In genomic region chr11:64714664-64715063, GRCh38 we compare ENCODE assay signal across 27 cellular contexts. TPM values are rescaled to one million over a fixed set of nuclear protein-coding genes. Genes with fewer than 3 reads are reported as not detected.
DNase-seq lines count a peak whose midpoint lies in the region; ATAC-seq and TF ChIP-seq lines count a peak whose summit lies in the region.
"Had no signal": no experiment of that assay in that cellular context is flagged by ENCODE, and none has a peak within 500 bp of the region (broad histone marks: within the 10 kb centered on the region; RNA-seq: fewer than 3 reads in every experiment).

No MANE protein-coding gene starts in this region.

- peaks cover 16% of the 10 kb centered on the region for H3K4me1 Mint-ChIP-seq in activated T-cell treated with anti-CD3 and anti-CD28 coated beads, Interleukin-2, amount 50 U/mL, for 24 hours (ENCODE audit: low read depth)
- H3K4me1 Mint-ChIP-seq in activated T-helper 17 cell treated with anti-CD3 and anti-CD28 coated beads, Interleukin-2, amount 50 U/mL, for 72 hours = peaks cover 8% of the 10 kb centered on the region
- H3K4me1 Mint-ChIP-seq in natural killer cell treated with Interleukin-12 subunit alpha and Interleukin-12 subunit beta and Interleukin-15 and Interleukin-18, amount 100 ng/mL, for 72 hours (ENCODE audit: low read depth in 2 of 2) = peaks cover 15 to 17% of the 10 kb centered on the region in 2 donors

- no peak overlapping the region for H3K27ac ChIP-seq in heart left ventricle
- H3K27ac ChIP-seq: ascending aorta, cardiac muscle cell, epithelial cell of prostate, KMS-11 had no signal

- intact Hi-C loops in heart left ventricle (cut with DNase I) = no loop called here

- H3K9me3 Mint-ChIP-seq in activated T-cell treated with anti-CD3 and anti-CD28 coated beads, Interleukin-2, amount 50 U/mL, for 24 hours = no peaks in the 10 kb centered on the region
- no peaks in the 10 kb centered on the region for H3K9me3 Mint-ChIP-seq in activated T-helper 17 cell treated with anti-CD3 and anti-CD28 coated beads, Interleukin-2, amount 50 U/mL, for 72 hours
- no peaks in the 10 kb centered on the region for H3K9me3 Mint-ChIP-seq in natural killer cell treated with Interleukin-12 subunit alpha and Interleukin-12 subunit beta and Interleukin-15 and Interleukin-18, amount 100 ng/mL, for 72 hours
- H3K9me3 Mint-ChIP-seq: activated naive CD4-positive, alpha-beta T cell treated with anti-CD3 and anti-CD28 coated beads, Interleukin-2, amount 50 U/mL, for 72 hours; activated T-helper 2 cell treated with anti-CD3 and anti-CD28 coated beads, Interferon-gamma antibody, Interleukin-2, Interleukin-4, amounts not matched to agents 10 μg/mL and 5 μg/mL and 100 μg/mL, durations not matched to agents 14 hours and 24 hours and 36 hours had no signal

- H3K36me3 ChIP-seq in heart left ventricle = no peaks in the 10 kb centered on the region
- H3K36me3 ChIP-seq: ascending aorta, cardiac muscle cell had no signal

- H3K27me3 Mint-ChIP-seq in activated T-cell treated with anti-CD3 and anti-CD28 coated beads, Interleukin-2, amount 50 U/mL, for 24 hours = peaks cover 78% of the 10 kb centered on the region
- H3K27me3 Mint-ChIP-seq in activated T-helper 17 cell treated with anti-CD3 and anti-CD28 coated beads, Interleukin-2, amount 50 U/mL, for 72 hours = peaks cover 67% of the 10 kb centered on the region
- peaks cover 51 to 54% of the 10 kb centered on the region in 2 donors for H3K27me3 Mint-ChIP-seq in natural killer cell treated with Interleukin-12 subunit alpha and Interleukin-12 subunit beta and Interleukin-15 and Interleukin-18, amount 100 ng/mL, for 72 hours

- no peaks in the 10 kb centered on the region for H3K9me3 ChIP-seq in heart left ventricle
- H3K9me3 ChIP-seq: ascending aorta had no signal

- peaks cover 0 to 22% (median 0%) of the 10 kb centered on the region in 12 donors for H3K4me1 ChIP-seq in heart left ventricle

- no peaks in the 10 kb centered on the region for H3K36me3 Mint-ChIP-seq in activated T-cell treated with anti-CD3 and anti-CD28 coated beads, Interleukin-2, amount 50 U/mL, for 24 hours (ENCODE audit: low read depth)
- H3K36me3 Mint-ChIP-seq in activated T-helper 17 cell treated with anti-CD3 and anti-CD28 coated beads, Interleukin-2, amount 50 U/mL, for 72 hours (ENCODE audit: low read depth) = no peaks in the 10 kb centered on the region
- no peaks in the 10 kb centered on the region for H3K36me3 Mint-ChIP-seq in natural killer cell treated with Interleukin-12 subunit alpha and Interleukin-12 subunit beta and Interleukin-15 and Interleukin-18, amount 100 ng/mL, for 72 hours

- H3K27ac Mint-ChIP-seq in activated T-cell treated with anti-CD3 and anti-CD28 coated beads, Interleukin-2, amount 50 U/mL, for 24 hours = peak overlapping the region; percentile 7
- H3K27ac Mint-ChIP-seq in activated T-helper 17 cell treated with anti-CD3 and anti-CD28 coated beads, Interleukin-2, amount 50 U/mL, for 72 hours = no peak overlapping the region
- H3K27ac Mint-ChIP-seq in natural killer cell treated with Interleukin-12 subunit alpha and Interleukin-12 subunit beta and Interleukin-15 and Interleukin-18, amount 100 ng/mL, for 72 hours = no peak overlapping the region
- H3K27ac Mint-ChIP-seq: activated naive CD4-positive, alpha-beta T cell treated with anti-CD3 and anti-CD28 coated beads, Interleukin-2, amount 50 U/mL, for 72 hours; activated T-helper 2 cell treated with anti-CD3 and anti-CD28 coated beads, Interferon-gamma antibody, Interleukin-2, Interleukin-4, amounts not matched to agents 10 μg/mL and 5 μg/mL and 100 μg/mL, durations not matched to agents 14 hours and 24 hours and 36 hours had no signal

- no peak for TF ChIP-seq POLR2A in heart left ventricle (IDR thresholded peaks at IDR 0.05)

- no peak for ATAC-seq in activated T-helper 17 cell treated with anti-CD3 and anti-CD28 coated beads, Interleukin-2, amount 50 U/mL, for 72 hours (replicated peaks)
- no peak for ATAC-seq in natural killer cell treated with Interleukin-12 subunit alpha and Interleukin-12 subunit beta and Interleukin-15 and Interleukin-18, amount 100 ng/mL, for 72 hours
- ATAC-seq in heart left ventricle = no peak
- ATAC-seq: activated CD4-positive, CD25-positive, alpha-beta regulatory T cell treated with anti-CD3 and anti-CD28 coated beads, Interleukin-2, amount 50 U/mL, for 24 hours; activated naive CD4-positive, alpha-beta T cell treated with anti-CD3 and anti-CD28 coated beads, Interleukin-2, amount 50 U/mL, for 72 hours; PC-3 had no signal

- H3K4me3 ChIP-seq in heart left ventricle = no peak overlapping the region
- H3K4me3 ChIP-seq: ascending aorta, cardiac muscle cell had no signal

- 53 to 59% (median 58%) methylated on average over 5 of the region's 5 CpGs for WGBS in heart left ventricle, 4 donors

- no peak overlapping the region for H3K4me3 Mint-ChIP-seq in activated T-cell treated with anti-CD3 and anti-CD28 coated beads, Interleukin-2, amount 50 U/mL, for 24 hours
- H3K4me3 Mint-ChIP-seq in activated T-helper 17 cell treated with anti-CD3 and anti-CD28 coated beads, Interleukin-2, amount 50 U/mL, for 72 hours = peak overlapping the region; percentile 45
- H3K4me3 Mint-ChIP-seq in natural killer cell treated with Interleukin-12 subunit alpha and Interleukin-12 subunit beta and Interleukin-15 and Interleukin-18, amount 100 ng/mL, for 72 hours = peak overlapping the region; percentile 18

- TF ChIP-seq CTCF in heart left ventricle (IDR thresholded peaks at IDR 0.05) = no peak

- peaks cover 44 to 98% (median 86%) of the 10 kb centered on the region in 9 donors for H3K27me3 ChIP-seq in heart left ventricle

- no peak for DNase-seq in activated T-cell treated with anti-CD3 and anti-CD28 coated beads, Interleukin-2, amount 50 U/mL, for 24 hours
- no peak for DNase-seq in activated T-cell treated with anti-CD3 and anti-CD28 coated beads, Interleukin-2, amount 50 U/mL, for 48 hours
- DNase-seq in natural killer cell treated with Interleukin-12 subunit alpha and Interleukin-12 subunit beta and Interleukin-15 and Interleukin-18, amount 100 ng/mL, for 72 hours (ENCODE audit: low spot score) = no peak
- no peak for DNase-seq in stimulated activated CD8-positive, alpha-beta memory T cell treated with anti-CD3 and anti-CD28 coated beads, Interleukin-4, amount 100 ng/mL, for 48 hours
- DNase-seq in COLO668 (lab: John Stamatoyannopoulos, UW; ENCODE audit: unreplicated experiment) = no peak
- no peak for DNase-seq in activated naive CD4-positive, alpha-beta T cell (lab: John Stamatoyannopoulos, UW)
- no peak for DNase-seq in heart left ventricle
- DNase-seq: activated CD4-positive, alpha-beta T cell treated with anti-CD3 and anti-CD28 coated beads, Interleukin-2, amount 50 U/mL, for 48 hours; cortex of kidney; effector memory CD4-positive, alpha-beta T cell; mammary epithelial cell; MM.1S; NCI-H1930; NCI-H524; PC-3; stimulated activated CD4-positive, alpha-beta T cell treated with anti-CD3 and anti-CD28 coated beads, Interleukin-4, amount 100 ng/mL, for 1 hour; T-helper 1 cell; trophoblast cell had no signal

RNA-seq across cellular contexts. Expression of gene NRXN2, which starts 8.3 kb away (rescaled TPM):
- 1 to 10 TPM in 1 of 2 donors, under 1 TPM in 1; 0.11 to 1.2 TPM for total RNA-seq in activated T-helper 17 cell treated with anti-CD3 and anti-CD28 coated beads, Interleukin-2, amount 50 U/mL, for 72 hours
- total RNA-seq in natural killer cell treated with Interleukin-12 subunit alpha and Interleukin-12 subunit beta and Interleukin-15 and Interleukin-18, amount 100 ng/mL, for 72 hours = 1 to 10 TPM in 1 of 2 donors, under 1 TPM in 1; 0.74 to 1.3 TPM
- 1 to 10 TPM in 4 of 9 donors, under 1 TPM in 4, not detected in 1; 0.62 to 5.5 (median 1.3) TPM for total RNA-seq in heart left ventricle
- polyA plus RNA-seq in heart left ventricle = under 1 TPM; 0.42 to 0.65 TPM
- total RNA-seq: activated T-helper 2 cell treated with anti-CD3 and anti-CD28 coated beads, Interferon-gamma antibody, Interleukin-2, Interleukin-4, amounts not matched to agents 10 μg/mL and 5 μg/mL and 100 μg/mL, durations not matched to agents 14 hours and 24 hours and 36 hours; PC-3; pulmonary artery endothelial cell had no signal

RNA-seq across cellular contexts. Expression of gene RASGRP2, which starts 29.3 kb away (rescaled TPM):
- 10 to 100 TPM; 11.0 to 21.6 TPM for total RNA-seq in activated T-helper 17 cell treated with anti-CD3 and anti-CD28 coated beads, Interleukin-2, amount 50 U/mL, for 72 hours
- 10 to 100 TPM; 13.6 to 27.7 TPM for total RNA-seq in natural killer cell treated with Interleukin-12 subunit alpha and Interleukin-12 subunit beta and Interleukin-15 and Interleukin-18, amount 100 ng/mL, for 72 hours
- 10 to 100 TPM; 22.2 to 34.0 (median 28.1) TPM for total RNA-seq in heart left ventricle
- 10 to 100 TPM; 16.2 to 78.9 TPM for polyA plus RNA-seq in heart left ventricle
- total RNA-seq: PC-3 had no signal
- polyA plus RNA-seq: mammary epithelial cell had no signal

RNA-seq across cellular contexts. Expression of gene PYGM, which starts 45.1 kb away (rescaled TPM):
- 1 to 10 TPM; 4.0 to 4.7 TPM for total RNA-seq in activated T-helper 17 cell treated with anti-CD3 and anti-CD28 coated beads, Interleukin-2, amount 50 U/mL, for 72 hours
- total RNA-seq in natural killer cell treated with Interleukin-12 subunit alpha and Interleukin-12 subunit beta and Interleukin-15 and Interleukin-18, amount 100 ng/mL, for 72 hours = 1 to 10 TPM; 4.7 to 5.6 TPM
- 100 to 1,000 TPM in 4 of 9 donors, 10 to 100 TPM in 5; 51.6 to 167 (median 89.9) TPM for total RNA-seq in heart left ventricle
- polyA plus RNA-seq in heart left ventricle = 10 to 100 TPM; 10.3 to 71.8 TPM

Comparison
In these comparisons a context has a peak if more than half of its experiments do, and no peak if none do; other contexts are left out.
1. RNA of gene PYGM, which starts 45.1 kb away (total RNA-seq): 51.6 to 167 TPM in heart left ventricle; 4.7 to 5.6 TPM in natural killer cell treated with Interleukin-12 subunit alpha and Interleukin-12 subunit beta and Interleukin-15 and Interleukin-18, amount 100 ng/mL, for 72 hours and 4.0 to 4.7 TPM in activated T-helper 17 cell treated with anti-CD3 and anti-CD28 coated beads, Interleukin-2, amount 50 U/mL, for 72 hours; every median in the first group is over 4 times any median in the second.